ENCODE assay signal across 12 cellular contexts in genomic region chr17:1201132-1201702, GRCh38. TPM values are rescaled to one million over a fixed set of nuclear protein-coding genes. Genes with fewer than 3 reads are reported as not detected.
DNase-seq lines count a peak whose midpoint lies in the region; ATAC-seq and TF ChIP-seq lines count a peak whose summit lies in the region.
"Had no signal": no experiment of that assay in that cellular context is flagged by ENCODE, and none has a peak within 500 bp of the region (broad histone marks: within the 10 kb centered on the region; RNA-seq: fewer than 3 reads in every experiment).

No MANE protein-coding gene starts in this region.

- H3K4me1 Mint-ChIP-seq in activated naive CD8-positive, alpha-beta T cell treated with anti-CD3 and anti-CD28 coated beads for 36 hours: peaks cover 55% of the 10 kb centered on the region
- H3K4me1 Mint-ChIP-seq in chondrocyte (ENCODE audit: low read depth): peaks cover 18% of the 10 kb centered on the region

- no peaks in the 10 kb centered on the region for H3K36me3 Mint-ChIP-seq in activated naive CD8-positive, alpha-beta T cell treated with anti-CD3 and anti-CD28 coated beads for 36 hours
- no peaks in the 10 kb centered on the region for H3K36me3 Mint-ChIP-seq in chondrocyte (ENCODE audit: low read depth)

- DNase-seq in GM13977 (ENCODE audit: low spot score): peak; percentile 61
- DNase-seq in UCSD-AML1 (lab: John Stamatoyannopoulos, UW; ENCODE audit: unreplicated experiment): peak; percentile 61
- peak; percentile 48 for DNase-seq in activated naive CD8-positive, alpha-beta T cell treated with anti-CD3 and anti-CD28 coated beads for 36 hours
- DNase-seq in stimulated activated CD8-positive, alpha-beta memory T cell treated with anti-CD3 and anti-CD28 coated beads, Interleukin-4, amount 100 ng/mL, for 24 hours (ENCODE audit: low read depth): peak; percentile 33
- DNase-seq in chondrocyte (ENCODE audit: low spot score): no peak
- DNase-seq in effector CD8-positive, alpha-beta T cell (lab: John Stamatoyannopoulos, UW): no peak
- DNase-seq: DMS 273 treated with DMSO at 0.1 percent for 48 hours, glutamatergic neuron, left ventricle myocardium superior, NCI-H1694 treated with DMSO at 0.1 percent for 48 hours had no signal

- H3K27me3 Mint-ChIP-seq in activated naive CD8-positive, alpha-beta T cell treated with anti-CD3 and anti-CD28 coated beads for 36 hours: no peaks in the 10 kb centered on the region
- H3K27me3 Mint-ChIP-seq in chondrocyte (ENCODE audit: low read depth): no peaks in the 10 kb centered on the region

- ATAC-seq in GM18498 (IDR thresholded peaks at IDR 0.05; ENCODE audit: unreplicated experiment) (no peak), GM18517 (IDR thresholded peaks at IDR 0.05; ENCODE audit: unreplicated experiment) (no peak)
- ATAC-seq: left ventricle myocardium superior had no signal

- in situ Hi-C loops in GM13977 (cut with MboI; ENCODE audit: low pct_unique_long_range_greater_than_20kb, low sequenced_read_pairs, unreplicated experiment): no loop called here

- peak overlapping the region; percentile 47 for H3K4me3 Mint-ChIP-seq in activated naive CD8-positive, alpha-beta T cell treated with anti-CD3 and anti-CD28 coated beads for 36 hours
- no peak overlapping the region for H3K4me3 Mint-ChIP-seq in chondrocyte (ENCODE audit: unreplicated experiment)

- no peak for TF ChIP-seq CTCF in GM13977 (IDR thresholded peaks at IDR 0.05; ENCODE audit: extremely low read depth, insufficient read depth, missing control alignments)
- no peak for TF ChIP-seq CTCF in chondrocyte (IDR thresholded peaks at IDR 0.05)

- H3K27ac Mint-ChIP-seq in activated naive CD8-positive, alpha-beta T cell treated with anti-CD3 and anti-CD28 coated beads for 36 hours: peak overlapping the region; percentile 72
- no peak overlapping the region for H3K27ac Mint-ChIP-seq in chondrocyte (ENCODE audit: unreplicated experiment)

- no peaks in the 10 kb centered on the region for H3K9me3 Mint-ChIP-seq in activated naive CD8-positive, alpha-beta T cell treated with anti-CD3 and anti-CD28 coated beads for 36 hours
- no peaks in the 10 kb centered on the region for H3K9me3 Mint-ChIP-seq in chondrocyte (ENCODE audit: low read depth)

RNA-seq across cellular contexts. Expression of gene ABR, which starts 21.4 kb away (rescaled TPM):
- total RNA-seq in activated naive CD8-positive, alpha-beta T cell treated with anti-CD3 and anti-CD28 coated beads for 36 hours: 10 to 100 TPM; 31.6 to 35.1 TPM
- total RNA-seq in chondrocyte: 114 to 129 TPM (median 119 TPM) in 3 replicates

Comparison
In these comparisons a context has a peak if more than half of its experiments do, and no peak if none do; other contexts are left out.
1. DNase-seq: peak in GM13977 (single experiment), UCSD-AML1 (single experiment), activated naive CD8-positive, alpha-beta T cell treated with anti-CD3 and anti-CD28 coated beads for 36 hours (single experiment) and stimulated activated CD8-positive, alpha-beta memory T cell treated with anti-CD3 and anti-CD28 coated beads, Interleukin-4, amount 100 ng/mL, for 24 hours (single experiment); none in chondrocyte (single experiment) and effector CD8-positive, alpha-beta T cell (single experiment).